In genomic region chr17:64730023-64730422, GRCh38 we compare ENCODE assay signal across 7 cellular contexts.
A peak's percentile ranks its signal among the peaks of the same experiment; 100 is the strongest.
DNase-seq lines count a peak whose midpoint lies in the region; ATAC-seq, FAIRE-seq and TF ChIP-seq lines count a peak whose summit lies in the region.
"Not testable (repeated sequence)": the region's sequence is repeated elsewhere in the genome, so short reads cannot be mapped to it uniquely, and the experiment has no call there.

No MANE protein-coding gene starts in this region.

- not testable (repeated sequence) for TF ChIP-seq RAD21 in HCT116 (IDR thresholded peaks at IDR 0.05; ENCODE audit: low read depth)

- not testable (repeated sequence) for H3K4me3 ChIP-seq in HCT116 (replicated peaks in 1 of 2; ENCODE audit: low read depth in 1 of 2, low read length in 2 of 2); bronchial epithelial cell (ENCODE audit: low read depth, low read length)

- BruUV-seq in HCT116 (replicated peaks; lab: Mats Ljungman, UMichigan) = not testable (repeated sequence)

- peaks cover 51 to 84% of the 10 kb centered on the region in 2 experiments for H3K4me1 ChIP-seq in HCT116 (ENCODE audit: control insufficient read depth in 1 of 2, insufficient read depth in 2 of 2, low read length in 2 of 2)

- peak; percentile 62 for ATAC-seq in HCT116
- ATAC-seq in SK-N-SH treated with all-trans-retinoic acid at 6 μM for 48 hours = peak; percentile 14; the same call in 2 of the 3 replicates

- peak overlapping the region; percentile 71 for H2AFZ ChIP-seq in HCT116 (ENCODE audit: low read depth, low read length, poor library complexity, severe bottlenecking)

- not testable (repeated sequence) for H3K9me2 ChIP-seq in HCT116 (ENCODE audit: insufficient read depth)

- H3K27ac ChIP-seq in HCT116 (ENCODE audit: low read depth, low read length) = not testable (repeated sequence)

- H4K20me1 ChIP-seq in HCT116 (ENCODE audit: insufficient read depth) = not testable (repeated sequence)

- H3K79me2 ChIP-seq in HCT116 (ENCODE audit: insufficient read depth, low read length) = not testable (repeated sequence)

- peak overlapping the region; percentile 59 for H3K4me2 ChIP-seq in HCT116 (ENCODE audit: low read length)

- H3K9me3 ChIP-seq in HCT116 (ENCODE audit: control insufficient read depth in 1 of 2, insufficient read depth in 1 of 2, low read depth in 1 of 2, low read length in 2 of 2) = not testable (repeated sequence)

- H3K36me3 ChIP-seq in HCT116 (ENCODE audit: control insufficient read depth in 1 of 2, insufficient read depth in 2 of 2, low read length in 2 of 2); bronchial epithelial cell (ENCODE audit: control insufficient read depth, insufficient read depth, low read length): not testable (repeated sequence)

- H3K9ac ChIP-seq in HCT116 (ENCODE audit: low read length) = peak overlapping the region; percentile 15; the same call in 1 of the 2 replicates

- POLR2A ChIA-PET in HCT116 (lab: Charles Lee) = interaction anchor here (1.0 to 1.9 kb wide), 2 partner anchors 23 to 30 kb away, joined by 3 to 7 read pairs; no protein-coding TSS in a partner anchor

- CTCF ChIA-PET in HCT116 (lab: Charles Lee) = not testable (repeated sequence)

- intact Hi-C loops in HCT116 (cut with micrococcal nuclease) = not testable (repeated sequence)

- not testable (repeated sequence) for TF ChIP-seq CTCF in HCT116 (IDR thresholded peaks at IDR 0.05 in 2 of 3, conservative IDR thresholded peaks at IDR 0.05 in 1 of 3; ENCODE audit: borderline replicate concordance in 1 of 3, insufficient read depth in 1 of 3, low read depth in 2 of 3, low read length in 2 of 3); bronchial epithelial cell (IDR thresholded peaks at IDR 0.05; ENCODE audit: insufficient read depth, low read length, severe bottlenecking)

- peak; percentile 29 for DNase-seq in AG08396 (ENCODE audit: low spot score)
- not testable (repeated sequence) for DNase-seq in HCT116 (ENCODE audit: low read depth, low spot score)
- DNase-seq in NCI-H226 = peak; percentile 79
- peak; percentile 63 for DNase-seq in bronchial epithelial cell (ENCODE audit: low read depth)
- DNase-seq in fibroblast of peridontal ligament (ENCODE audit: extremely low read depth) = peak; percentile 54
- peak; percentile 46 to 78 for DNase-seq in lung microvascular endothelial cell (ENCODE audit: low read depth in 2 of 2)

- H3K27me3 ChIP-seq in HCT116 (ENCODE audit: insufficient read depth, low read length); bronchial epithelial cell (ENCODE audit: control insufficient read depth, insufficient read depth, low read length): not testable (repeated sequence)

- RAD21 ChIA-PET in HCT116 (lab: Charles Lee; ENCODE audit: low non-redundant PET in 1 of 2, low total read pairs in 2 of 2, uncharacterized antibody in 2 of 2, unreplicated experiment in 2 of 2) = not testable (repeated sequence)

- not testable (repeated sequence) for FAIRE-seq in bronchial epithelial cell (lab: Jason Lieb, UNC)

- not testable (repeated sequence) for TF ChIP-seq POLR2A in HCT116 (IDR thresholded peaks at IDR 0.05; ENCODE audit: borderline replicate concordance, extremely low read depth, insufficient read depth, insufficient read length)

TF ChIP-seq in HCT116, 20 proteins besides CTCF, POLR2A, EP300 and RAD21:
- peak; percentile 67; the same call in 1 of the 2 replicates for TF ChIP-seq FOSL1 (IDR thresholded peaks at IDR 0.05; ENCODE audit: low read depth)
- peak; percentile 57; the same call in 1 of the 2 replicates for TF ChIP-seq SP1 (IDR thresholded peaks at IDR 0.05; ENCODE audit: low read depth)
- TF ChIP-seq JUND (IDR thresholded peaks at IDR 0.05) = peak; percentile 76
- TF ChIP-seq POLR2AphosphoS5 (IDR thresholded peaks at IDR 0.05; ENCODE audit: low read depth, low read length) = peak; percentile 26; the same call in 1 of the 2 replicates
TF ChIP-seq in HCT116: peak in this region for 4; not testable (repeated sequence) for 16.
